ENCODE assay signal across 13 cellular contexts in genomic region chr5:176659860-176660461, GRCh38. TPM values are rescaled to one million over a fixed set of nuclear protein-coding genes. Genes with fewer than 3 reads are reported as not detected.
DNase-seq lines count a peak whose midpoint lies in the region; ATAC-seq and TF ChIP-seq lines count a peak whose summit lies in the region.
"Had no signal": no experiment of that assay in that cellular context is flagged by ENCODE, and none has a peak within 500 bp of the region (broad histone marks: within the 10 kb centered on the region; RNA-seq: fewer than 3 reads in every experiment).

No MANE protein-coding gene starts in this region.

- H3K27ac Mint-ChIP-seq in activated naive CD4-positive, alpha-beta T cell treated with anti-CD3 and anti-CD28 coated beads, Interleukin-2, amount 50 U/mL, for 24 hours = no peak overlapping the region
- H3K27ac Mint-ChIP-seq in CD8-positive, alpha-beta memory T cell = peak overlapping the region in 7 of 8 donors; percentile 59 to 86 (median 70)
- H3K27ac Mint-ChIP-seq: H9 had no signal

- H3K36me3 ChIP-seq in CD8-positive, alpha-beta memory T cell (ENCODE audit: insufficient read depth, low read length) = no peaks in the 10 kb centered on the region

- POLR2A ChIA-PET in CD8-positive, alpha-beta memory T cell (lab: Charles Lee) = interaction anchor here (0.6 kb wide), 1 partner anchor 28 kb away, joined by 5 read pairs; no protein-coding TSS in a partner anchor

- peak overlapping the region; percentile 58 for H3K4me3 Mint-ChIP-seq in activated naive CD4-positive, alpha-beta T cell treated with anti-CD3 and anti-CD28 coated beads, Interleukin-2, amount 50 U/mL, for 24 hours
- H3K4me3 Mint-ChIP-seq in CD8-positive, alpha-beta memory T cell = peak overlapping the region in 3 of 7 donors; percentile 13 to 79 (median 41)
- H3K4me3 Mint-ChIP-seq: H9 had no signal

- CTCF ChIA-PET in CD8-positive, alpha-beta memory T cell (lab: Charles Lee) = interaction anchor here (0.6 to 6.8 kb wide), 38 partner anchors 10 to 930 kb away, joined by 3 to 108 read pairs (median 4); partner anchors contain the start of genes CLTB, EIF4E1B, HIGD2A and NOP16

- no peaks in the 10 kb centered on the region for H3K9me3 Mint-ChIP-seq in activated naive CD4-positive, alpha-beta T cell treated with anti-CD3 and anti-CD28 coated beads, Interleukin-2, amount 50 U/mL, for 24 hours
- H3K9me3 Mint-ChIP-seq in CD8-positive, alpha-beta memory T cell = no peaks in the 10 kb centered on the region
- H3K9me3 Mint-ChIP-seq: H9, IgD-negative memory B cell had no signal

- H3K27ac ChIP-seq in CD8-positive, alpha-beta memory T cell (ENCODE audit: low read depth, low read length) = no peak overlapping the region
- H3K27ac ChIP-seq in dorsolateral prefrontal cortex (peak overlapping the region in 31 of 59 donors; percentile 4 to 86 (median 55)), temporal lobe (ENCODE audit: low read depth, low read length) (peak overlapping the region; percentile 69)
- H3K27ac ChIP-seq: A549 had no signal

- no peak for TF ChIP-seq CTCF in dorsolateral prefrontal cortex (IDR thresholded peaks at IDR 0.05 in 54 of 56, conservative IDR thresholded peaks at IDR 0.05 in 2 of 56; ENCODE audit: low read depth in 1 of 56, partially characterized antibody in 56 of 56)

- ATAC-seq in HG03378 (IDR thresholded peaks at IDR 0.05; ENCODE audit: unreplicated experiment) (no peak), HG03571 (IDR thresholded peaks at IDR 0.05; ENCODE audit: unreplicated experiment) (no peak)

- H3K36me3 Mint-ChIP-seq in activated naive CD4-positive, alpha-beta T cell treated with anti-CD3 and anti-CD28 coated beads, Interleukin-2, amount 50 U/mL, for 24 hours = no peaks in the 10 kb centered on the region
- peaks cover 0 to 23% (median 2%) of the 10 kb centered on the region in 3 donors for H3K36me3 Mint-ChIP-seq in CD8-positive, alpha-beta memory T cell

- intact Hi-C loops in dorsolateral prefrontal cortex (cut with DNase I) = loop anchor here (5.0 to 10.0 kb wide), 5 partner anchors 155 to 645 kb away; partner anchors contain the start of genes PRELID1 (in 1 of the 2), RAB24 (in 1 of the 2), UNC5A (in 1 of the 2) and ZNF346 (in 1 of the 2)

- H3K4me1 ChIP-seq in CD8-positive, alpha-beta memory T cell (ENCODE audit: insufficient read depth, low read length) = peaks cover 24% of the 10 kb centered on the region
- H3K4me1 ChIP-seq: A549 had no signal

- H3K27me3 Mint-ChIP-seq in activated naive CD4-positive, alpha-beta T cell treated with anti-CD3 and anti-CD28 coated beads, Interleukin-2, amount 50 U/mL, for 24 hours = peaks cover 3% of the 10 kb centered on the region
- peaks cover 8 to 14% of the 10 kb centered on the region in 2 donors for H3K27me3 Mint-ChIP-seq in CD8-positive, alpha-beta memory T cell

- no peak overlapping the region for H3K4me3 ChIP-seq in CD8-positive, alpha-beta memory T cell (ENCODE audit: low read length)
- no peak overlapping the region for H3K4me3 ChIP-seq in dorsolateral prefrontal cortex
- H3K4me3 ChIP-seq: A549 had no signal

- H3K27me3 ChIP-seq in CD8-positive, alpha-beta memory T cell (ENCODE audit: insufficient read depth, low read length, poor library complexity, severe bottlenecking) = no peaks in the 10 kb centered on the region
- peaks cover 0 to 14% (median 0%) of the 10 kb centered on the region in 45 donors for H3K27me3 ChIP-seq in dorsolateral prefrontal cortex
- H3K27me3 ChIP-seq: Peyer's patch had no signal

- no peaks in the 10 kb centered on the region for H3K9me3 ChIP-seq in CD8-positive, alpha-beta memory T cell (ENCODE audit: low read length)
- H3K9me3 ChIP-seq: A549, Peyer's patch had no signal

- H3K4me1 Mint-ChIP-seq in activated naive CD4-positive, alpha-beta T cell treated with anti-CD3 and anti-CD28 coated beads, Interleukin-2, amount 50 U/mL, for 24 hours = peaks cover 39% of the 10 kb centered on the region
- peaks cover 28 to 48% (median 36%) of the 10 kb centered on the region in 3 donors for H3K4me1 Mint-ChIP-seq in CD8-positive, alpha-beta memory T cell

- no peak for DNase-seq in activated naive CD4-positive, alpha-beta T cell treated with Interleukin-2 at 50 U/mL for 16 hours
- no peak for DNase-seq in CD8-positive, alpha-beta memory T cell
- no peak for DNase-seq in dorsolateral prefrontal cortex
- DNase-seq in OCI-M2 (lab: John Stamatoyannopoulos, UW; ENCODE audit: unreplicated experiment) = no peak

RNA-seq across cellular contexts. Expression of gene TSPAN17, which starts 12.7 kb away (rescaled TPM):
- 10 to 100 TPM; 37.4 to 38.8 TPM for total RNA-seq in CD8-positive, alpha-beta memory T cell
- polyA plus RNA-seq in CD8-positive, alpha-beta memory T cell = 26.2 TPM
- total RNA-seq in dorsolateral prefrontal cortex = 10 to 100 TPM; 13.7 to 59.5 (median 32.9) TPM
- 21.4 TPM for total RNA-seq in temporal lobe

RNA-seq across cellular contexts. Expression of gene EIF4E1B, which starts 29.5 kb away (rescaled TPM):
- total RNA-seq in CD8-positive, alpha-beta memory T cell = not detected
- polyA plus RNA-seq in CD8-positive, alpha-beta memory T cell = not detected
- 10 to 100 TPM in 59 of 120 experiments, 1 to 10 TPM in 61; 2.8 to 20.4 (median 9.8) TPM for total RNA-seq in dorsolateral prefrontal cortex
- not detected for total RNA-seq in temporal lobe
- total RNA-seq: Peyer's patch had no signal
- polyA plus RNA-seq: A549, BJ, IgD-negative memory B cell had no signal

RNA-seq across cellular contexts. Expression of gene SNCB, which starts 29.6 kb away (rescaled TPM):
- total RNA-seq in CD8-positive, alpha-beta memory T cell = not detected
- not detected for polyA plus RNA-seq in CD8-positive, alpha-beta memory T cell
- total RNA-seq in dorsolateral prefrontal cortex (100 to 1,000 TPM; 110 to 614 (median 412) TPM), temporal lobe (15.7 TPM)
- total RNA-seq: Peyer's patch had no signal
- polyA plus RNA-seq: BJ, IgD-negative memory B cell had no signal

RNA-seq across cellular contexts. Expression of gene GPRIN1, which starts 50.0 kb away (rescaled TPM):
- 1 to 10 TPM; 2.3 to 2.7 TPM for total RNA-seq in CD8-positive, alpha-beta memory T cell
- 0.43 TPM for polyA plus RNA-seq in CD8-positive, alpha-beta memory T cell
- total RNA-seq in dorsolateral prefrontal cortex (10 to 100 TPM; 13.1 to 60.8 (median 43.9) TPM), temporal lobe (104 TPM)

Comparison
In these comparisons a context has a peak if more than half of its experiments do, and no peak if none do; other contexts are left out.
1. RNA of gene SNCB, which starts 29.6 kb away (total RNA-seq): 110 to 614 TPM in dorsolateral prefrontal cortex and 15.7 TPM in temporal lobe (single experiment); not detected in CD8-positive, alpha-beta memory T cell; every median in the first group is over 10 times any median in the second.